ENCODE assay signal across 8 cellular contexts in the genomic region with DNA sequence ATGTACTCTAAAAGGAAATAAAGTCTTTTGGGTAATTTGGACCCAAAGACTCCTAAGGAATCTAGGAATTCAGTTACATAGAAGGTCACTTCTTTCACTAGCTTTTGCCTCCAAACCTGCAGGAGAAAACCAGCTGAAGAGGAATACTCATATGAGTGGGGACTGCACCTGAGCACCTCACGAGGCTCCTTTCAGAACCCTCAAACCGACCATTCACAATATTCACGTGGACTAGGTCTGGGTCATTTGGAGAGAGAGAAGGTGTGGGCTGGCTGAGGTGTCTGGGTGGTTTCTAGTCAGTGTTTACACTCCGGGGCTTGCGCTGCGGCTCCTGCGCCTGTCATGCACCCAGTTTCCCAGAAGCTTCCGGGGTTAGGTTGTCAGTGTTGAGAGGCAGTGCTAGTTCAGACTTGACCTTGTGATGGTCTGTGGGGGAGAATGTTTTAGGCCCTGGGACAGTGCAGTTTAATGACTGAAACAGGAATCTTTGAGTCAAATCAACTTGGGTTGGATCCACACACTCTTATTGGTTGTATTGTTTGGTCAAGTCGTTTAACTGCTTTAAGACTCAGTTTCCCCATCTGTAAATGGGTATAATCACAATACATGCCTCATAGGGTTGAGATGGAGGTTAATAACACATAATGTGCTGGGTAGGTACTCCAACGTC.
DNase-seq lines count a peak whose midpoint lies in the region; ATAC-seq and TF ChIP-seq lines count a peak whose summit lies in the region.

No MANE protein-coding gene starts in this region.

- H3K27ac ChIP-seq in foreskin keratinocyte = peak overlapping the region; percentile 82

- peak; percentile 59 for DNase-seq in activated CD4-positive, CD25-positive, alpha-beta regulatory T cell treated with anti-CD3 and anti-CD28 coated beads, Interleukin-2, amount 50 U/mL, for 72 hours
- DNase-seq in foreskin keratinocyte = peak; percentile 69 to 77
- peak in 1 of 2 donors; percentile 60 for DNase-seq in stimulated activated naive CD8-positive, alpha-beta T cell treated with anti-CD3 and anti-CD28 coated beads, Interleukin-15, amount 100 ng/mL, for 72 hours
- DNase-seq in Ammon's horn (ENCODE audit: low spot score) = no peak
- no peak for DNase-seq in pons (ENCODE audit: low spot score)
- DNase-seq in 8988T = no peak

- peak overlapping the region; percentile 3 to 29 for H3K4me3 Mint-ChIP-seq in stimulated activated naive CD8-positive, alpha-beta T cell treated with anti-CD3 and anti-CD28 coated beads, Interleukin-15, amount 100 ng/mL, for 72 hours

- ATAC-seq in GM18517 (IDR thresholded peaks at IDR 0.05; ENCODE audit: unreplicated experiment) (peak; percentile 73), HG02852 (IDR thresholded peaks at IDR 0.05; ENCODE audit: unreplicated experiment) (peak; percentile 80), foreskin keratinocyte (peak; percentile 78)
- peak; percentile 84 for ATAC-seq in stimulated activated naive CD8-positive, alpha-beta T cell treated with anti-CD3 and anti-CD28 coated beads, Interleukin-15, amount 100 ng/mL, for 72 hours

- peaks cover 76% of the 10 kb centered on the region for H3K4me1 Mint-ChIP-seq in stimulated activated naive CD8-positive, alpha-beta T cell treated with anti-CD3 and anti-CD28 coated beads, Interleukin-15, amount 100 ng/mL, for 72 hours

- H3K27me3 ChIP-seq in foreskin keratinocyte = no peaks in the 10 kb centered on the region

- no peak for TF ChIP-seq CTCF in foreskin keratinocyte (conservative IDR thresholded peaks at IDR 0.05)

- no peaks in the 10 kb centered on the region for H3K27me3 Mint-ChIP-seq in stimulated activated naive CD8-positive, alpha-beta T cell treated with anti-CD3 and anti-CD28 coated beads, Interleukin-15, amount 100 ng/mL, for 72 hours

- H3K27ac Mint-ChIP-seq in stimulated activated naive CD8-positive, alpha-beta T cell treated with anti-CD3 and anti-CD28 coated beads, Interleukin-15, amount 100 ng/mL, for 72 hours = peak overlapping the region in 1 of 2 donors; percentile 72

- no peaks in the 10 kb centered on the region for H3K9me3 Mint-ChIP-seq in stimulated activated naive CD8-positive, alpha-beta T cell treated with anti-CD3 and anti-CD28 coated beads, Interleukin-15, amount 100 ng/mL, for 72 hours

- peaks cover 60% of the 10 kb centered on the region for H3K4me1 ChIP-seq in foreskin keratinocyte

Comparison
In these comparisons a context has a peak if more than half of its experiments do, and no peak if none do; other contexts are left out.
1. DNase-seq: peak in activated CD4-positive, CD25-positive, alpha-beta regulatory T cell treated with anti-CD3 and anti-CD28 coated beads, Interleukin-2, amount 50 U/mL, for 72 hours (single experiment) and foreskin keratinocyte (2 of 2); none in Ammon's horn (single experiment), pons (single experiment) and 8988T (single experiment).
2. Peak in every context shown above with its lines, with median percentiles within 50 percentile points of each other: ATAC-seq.